Comparison of ENCODE assay signal across 8 cellular contexts in the genomic region with DNA sequence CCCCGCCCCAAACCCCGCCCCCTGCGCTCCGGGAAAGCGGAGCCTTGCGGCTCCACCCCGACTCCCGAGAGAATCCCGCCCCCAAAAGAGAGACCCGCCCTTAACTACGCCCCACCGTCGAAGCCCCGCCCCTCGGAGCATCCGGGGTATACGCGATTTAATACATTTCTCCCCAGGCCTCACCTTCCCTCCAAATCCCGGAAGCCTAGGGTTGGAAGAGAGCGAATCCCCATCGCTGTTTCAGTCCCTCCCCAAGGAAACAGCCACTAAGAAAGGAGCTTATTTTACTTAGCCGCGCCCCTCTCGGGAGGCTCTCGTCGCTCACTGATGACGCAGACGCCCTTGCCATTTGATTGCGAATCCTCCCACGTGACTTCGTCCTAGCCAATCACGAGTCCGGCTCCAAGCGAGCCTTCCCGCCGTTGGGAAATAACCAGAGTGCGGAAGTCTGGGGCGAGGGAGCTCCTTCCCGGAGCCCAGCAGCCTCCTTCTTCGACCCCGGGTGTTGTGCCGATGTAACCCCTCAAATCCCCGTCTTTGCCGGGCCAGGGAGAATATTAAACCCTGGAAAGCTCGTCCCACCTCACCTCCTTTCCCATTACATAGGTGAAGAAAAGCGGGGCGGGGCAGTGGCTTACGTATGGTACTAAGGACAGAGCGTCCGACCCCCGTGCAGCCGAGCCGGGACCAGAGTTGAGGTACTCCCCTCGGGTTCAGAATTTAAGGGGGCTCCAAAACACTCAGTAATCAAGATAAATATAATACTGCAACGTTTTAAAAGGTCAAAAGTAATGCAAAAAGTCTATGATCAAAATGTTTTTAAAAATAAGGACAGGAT. TPM values are rescaled to one million over a fixed set of nuclear protein-coding genes. Genes with fewer than 3 reads are reported as not detected.
A peak's percentile ranks its signal among the peaks of the same experiment; 100 is the strongest.
DNase-seq lines count a peak whose midpoint lies in the region; ATAC-seq and TF ChIP-seq lines count a peak whose summit lies in the region.

No MANE protein-coding gene starts in this region.

- no peaks in the 10 kb centered on the region for H3K27me3 ChIP-seq in hepatocyte
- no peaks in the 10 kb centered on the region for H3K27me3 ChIP-seq in rectal smooth muscle tissue (ENCODE audit: control insufficient read depth, insufficient read depth, low read length)
- H3K27me3 ChIP-seq in aorta (ENCODE audit: control insufficient read depth in 1 of 2, insufficient read depth in 2 of 2, low read length in 1 of 2), result no peaks in the 10 kb centered on the region

- H3K79me2 ChIP-seq in hepatocyte, result no peaks in the 10 kb centered on the region

- no peaks in the 10 kb centered on the region for H3K9me3 ChIP-seq in hepatocyte (ENCODE audit: low read depth)
- H3K9me3 ChIP-seq in aorta (ENCODE audit: control insufficient read depth, low read length), result no peaks in the 10 kb centered on the region

- peak overlapping the region; percentile 92 for H3K9ac ChIP-seq in rectal smooth muscle tissue (ENCODE audit: low read length)

- peak overlapping the region; percentile 78 for H3K4me2 ChIP-seq in hepatocyte

- H3K27ac ChIP-seq in hepatocyte, result peak overlapping the region; percentile 84
- peak overlapping the region; percentile 94 for H3K27ac ChIP-seq in rectal smooth muscle tissue (ENCODE audit: low read depth, low read length)
- H3K27ac ChIP-seq in aorta (ENCODE audit: low read depth in 1 of 2, low read length in 2 of 2), result peak overlapping the region in 1 of 2 donors; percentile 77

- intact Hi-C loops in aorta (cut with DNase I), result no loop called here

- H3K4me1 ChIP-seq in hepatocyte (ENCODE audit: insufficient read depth), result peaks cover 10% of the 10 kb centered on the region
- peaks cover 7% of the 10 kb centered on the region for H3K4me1 ChIP-seq in rectal smooth muscle tissue (ENCODE audit: control insufficient read depth, insufficient read depth, low read length)
- peaks cover 0 to 2% of the 10 kb centered on the region in 2 donors for H3K4me1 ChIP-seq in aorta (ENCODE audit: control insufficient read depth in 1 of 2, insufficient read depth in 2 of 2, low read length in 2 of 2)

- peak; percentile 89 for ATAC-seq in GM18511 (IDR thresholded peaks at IDR 0.05; ENCODE audit: unreplicated experiment)
- ATAC-seq in HG03025 (IDR thresholded peaks at IDR 0.05; ENCODE audit: low FRiP score, unreplicated experiment), result peak; percentile 89
- peak; percentile 98 for ATAC-seq in aorta (ENCODE audit: low FRiP score)

- in situ Hi-C loops in astrocyte of the spinal cord (cut with HindIII; ENCODE audit: low sequenced_read_pairs), result no loop called here

- H2AFZ ChIP-seq in hepatocyte, result peak overlapping the region; percentile 59

- H4K20me1 ChIP-seq in hepatocyte (ENCODE audit: insufficient read depth, poor library complexity, severe bottlenecking), result no peaks in the 10 kb centered on the region

- TF ChIP-seq CTCF in astrocyte of the spinal cord (IDR thresholded peaks at IDR 0.05; ENCODE audit: low read depth, low read length), result no peak
- no peak for TF ChIP-seq CTCF in hepatocyte (IDR thresholded peaks at IDR 0.05; ENCODE audit: poor library complexity)

- WGBS in hepatocyte (ENCODE audit: low lambda C conversion rate, missing lambda C conversion rate), result 1% methylated on average over 50 of the region's 55 CpGs
- 0% methylated on average over 55 of the region's 55 CpGs for WGBS in aorta, 2 donors

- DNase-seq in NCI-H2029 treated with DMSO at 0.1 percent for 48 hours (lab: John Stamatoyannopoulos, UW) (peak; percentile 97), T1000 (lab: John Stamatoyannopoulos, UW) (peak; percentile 99), astrocyte of the spinal cord (ENCODE audit: low read depth, low spot score) (peak; percentile 100), hepatocyte (ENCODE audit: low spot score) (peak; percentile 100), aorta (peak; percentile 100)

- H3K36me3 ChIP-seq in hepatocyte (replicated peaks; ENCODE audit: insufficient read depth, low read depth) (no peaks in the 10 kb centered on the region), rectal smooth muscle tissue (ENCODE audit: control insufficient read depth, insufficient read depth, low read length) (no peaks in the 10 kb centered on the region), aorta (ENCODE audit: control insufficient read depth in 1 of 2, insufficient read depth in 2 of 2, low read length in 1 of 2) (no peaks in the 10 kb centered on the region)

- peak overlapping the region; percentile 84 for H3K4me3 ChIP-seq in astrocyte of the spinal cord (ENCODE audit: low read depth, low read length)
- peak overlapping the region; percentile 17 for H3K4me3 ChIP-seq in hepatocyte
- H3K4me3 ChIP-seq in rectal smooth muscle tissue (ENCODE audit: low read length), result peak overlapping the region; percentile 93
- peak overlapping the region; percentile 45 for H3K4me3 ChIP-seq in aorta (ENCODE audit: low read length in 2 of 2)

- H3K9me2 ChIP-seq in hepatocyte (replicated peaks; ENCODE audit: insufficient read depth), result no peaks in the 10 kb centered on the region

RNA-seq across cellular contexts. Expression of gene FDXR, which starts 0.5 kb away (rescaled TPM):
- 9.3 and 12.2 TPM in 2 replicates for total RNA-seq in hepatocyte
- polyA plus RNA-seq in hepatocyte, result 14.2 and 17.8 TPM in 2 replicates
- 1 to 10 TPM; 4.0 to 6.6 TPM for total RNA-seq in aorta
- 10 to 100 TPM in 1 of 2 donors, 1 to 10 TPM in 1; 8.1 to 18.1 TPM for polyA plus RNA-seq in aorta

RNA-seq across cellular contexts. Expression of gene GRIN2C, which starts 13.6 kb away (rescaled TPM):
- total RNA-seq in hepatocyte (not detected in 2 replicates), aorta (1 to 10 TPM in 1 of 2 donors, under 1 TPM in 1; 0.19 to 1.6 TPM)
- polyA plus RNA-seq in hepatocyte (0.13 and 0.27 TPM in 2 replicates), aorta (under 1 TPM in 1 of 2 donors, not detected in 1; 0.03 TPM)

RNA-seq across cellular contexts. Expression of gene FADS6, which starts 20.2 kb away (rescaled TPM):
- total RNA-seq in hepatocyte (4.0 and 4.2 TPM in 2 replicates), aorta (not detected)
- polyA plus RNA-seq in hepatocyte (1.4 and 4.3 TPM in 2 replicates), aorta (1 to 10 TPM in 1 of 2 donors, not detected in 1; 4.1 TPM)

RNA-seq across cellular contexts. Expression of gene USH1G, which starts 49.8 kb away (rescaled TPM):
- total RNA-seq in hepatocyte (0.48 and 1.6 TPM in 2 replicates), aorta (not detected)
- polyA plus RNA-seq in hepatocyte (0.46 and 0.65 TPM in 2 replicates), aorta (under 1 TPM in 1 of 2 donors, not detected in 1; 0.13 TPM)

RNA-seq across cellular contexts. Expression of gene OTOP2, which starts 50.8 kb away (rescaled TPM):
- total RNA-seq in hepatocyte, result 0.16 and 1.1 TPM in 2 replicates
- polyA plus RNA-seq in hepatocyte, result 0.19 TPM in 1 of 2 replicates, not detected in the other
- not detected for total RNA-seq in aorta
- polyA plus RNA-seq in aorta, result under 1 TPM in 1 of 2 donors, not detected in 1; 0.25 TPM

Comparison
In these comparisons a context has a peak if more than half of its experiments do, and no peak if none do; other contexts are left out.
1. H3K4me3 ChIP-seq: peak in every context shown above with its lines; median percentile 93 in rectal smooth muscle tissue; 84 in astrocyte of the spinal cord; 45 in aorta; 17 in hepatocyte.